Comparison of ENCODE assay signal across 9 cellular contexts in genomic region chr7:110246118-110246517, GRCh38.
"Had no signal": no experiment of that assay in that cellular context is flagged by ENCODE, and none has a peak within 500 bp of the region (broad histone marks: within the 10 kb centered on the region; RNA-seq: fewer than 3 reads in every experiment).

No MANE protein-coding gene starts in this region.

- H3K27ac ChIP-seq: GM23248, HL-60 had no signal

- H3K4me1 ChIP-seq: HAP-1 had no signal

- ATAC-seq: HCT116, HepG2 had no signal

- DNase-seq: GM23248, GOT3, H7, HFFc6, KBM-7 had no signal

- H2AFZ ChIP-seq: GM23248 had no signal

- FAIRE-seq: HepG2 had no signal

- H3K9ac ChIP-seq: GM23248 had no signal

- H3K36me3 ChIP-seq: HAP-1 had no signal

- H3K4me3 ChIP-seq: GM23248, HAP-1 had no signal

- H3K9me3 ChIP-seq: HAP-1 had no signal
